16 cellular contexts compared by ENCODE assay signal in genomic region chr9:121447341-121447834, GRCh38. TPM values are rescaled to one million over a fixed set of nuclear protein-coding genes. Genes with fewer than 3 reads are reported as not detected.
DNase-seq lines count a peak whose midpoint lies in the region; ATAC-seq and TF ChIP-seq lines count a peak whose summit lies in the region.
"Had no signal": no experiment of that assay in that cellular context is flagged by ENCODE, and none has a peak within 500 bp of the region (broad histone marks: within the 10 kb centered on the region; RNA-seq: fewer than 3 reads in every experiment).

No MANE protein-coding gene starts in this region.

- ATAC-seq in HG03175 (IDR thresholded peaks at IDR 0.05; ENCODE audit: unreplicated experiment), result no peak
- ATAC-seq: left lobe of liver had no signal

- H3K36me3 ChIP-seq in SJCRH30, result no peaks in the 10 kb centered on the region
- H3K36me3 ChIP-seq: uterus had no signal

- in situ Hi-C loops in ACHN (cut with HindIII; ENCODE audit: low pct_ligation_motif_present, low pct_unique_long_range_greater_than_20kb, low sequenced_read_pairs), result no loop called here

- H3K27me3 Mint-ChIP-seq in activated T-helper 1 cell treated with anti-CD3 and anti-CD28 coated beads, Interleukin-12 subunit alpha, Interleukin-12 subunit beta, Interleukin-2, Interleukin-4 antibody, amounts not matched to agents 30 ng/mL and 10 ng/mL and 1 ng/mL, durations not matched to agents 14 hours and 24 hours and 36 hours (ENCODE audit: insufficient read depth), result peaks cover 36% of the 10 kb centered on the region

- DNase-seq in ACHN, result peak; percentile 19
- peak; percentile 56 for DNase-seq in GM04504 (ENCODE audit: low read depth)
- DNase-seq in SJCRH30, result peak; percentile 51 to 58
- peak; percentile 57 for DNase-seq in fibroblast of villous mesenchyme (ENCODE audit: low read depth)
- no peak for DNase-seq in mesenteric fat pad (ENCODE audit: low spot score)
- DNase-seq in C1 segment of cervical spinal cord (lab: John Stamatoyannopoulos, UW), result no peak
- DNase-seq in activated T-helper 1 cell treated with anti-CD3 and anti-CD28 coated beads, Interleukin-12 subunit alpha, Interleukin-12 subunit beta, Interleukin-2, Interleukin-4 antibody, amounts not matched to agents 30 ng/mL and 10 ng/mL and 1 ng/mL, durations not matched to agents 14 hours and 24 hours and 36 hours (ENCODE audit: low spot score), result no peak
- DNase-seq: activated CD8-positive, alpha-beta memory T cell treated with anti-CD3 and anti-CD28 coated beads for 24 hours; GDM1; NCI-H1092 treated with DMSO at 0.1 percent for 48 hours; NCI-H510A; uterus had no signal

- no peak overlapping the region for H3K27ac ChIP-seq in SJCRH30
- H3K27ac ChIP-seq: C4-2B, uterus had no signal

- 0 out of 2 replicates have a peak, but pooled peaks cover 4% of the 10 kb centered on the region for H3K27me3 ChIP-seq in SJCRH30
- H3K27me3 ChIP-seq: uterus had no signal

- intact Hi-C loops in activated T-helper 1 cell treated with anti-CD3 and anti-CD28 coated beads, Interleukin-12 subunit alpha, Interleukin-12 subunit beta, Interleukin-2, Interleukin-4 antibody, amounts not matched to agents 30 ng/mL and 10 ng/mL and 1 ng/mL, durations not matched to agents 14 hours and 24 hours and 36 hours (cut with micrococcal nuclease), result loop anchor here (10.0 kb wide), 1 partner anchor 237 kb away; no protein-coding TSS in a partner anchor

- H3K9me3 Mint-ChIP-seq in activated T-helper 1 cell treated with anti-CD3 and anti-CD28 coated beads, Interleukin-12 subunit alpha, Interleukin-12 subunit beta, Interleukin-2, Interleukin-4 antibody, amounts not matched to agents 30 ng/mL and 10 ng/mL and 1 ng/mL, durations not matched to agents 14 hours and 24 hours and 36 hours, result no peaks in the 10 kb centered on the region

- no peak overlapping the region for H3K4me3 Mint-ChIP-seq in activated T-helper 1 cell treated with anti-CD3 and anti-CD28 coated beads, Interleukin-12 subunit alpha, Interleukin-12 subunit beta, Interleukin-2, Interleukin-4 antibody, amounts not matched to agents 30 ng/mL and 10 ng/mL and 1 ng/mL, durations not matched to agents 14 hours and 24 hours and 36 hours
- H3K4me3 Mint-ChIP-seq: activated naive CD8-positive, alpha-beta T cell had no signal

- H3K4me1 Mint-ChIP-seq in activated T-helper 1 cell treated with anti-CD3 and anti-CD28 coated beads, Interleukin-12 subunit alpha, Interleukin-12 subunit beta, Interleukin-2, Interleukin-4 antibody, amounts not matched to agents 30 ng/mL and 10 ng/mL and 1 ng/mL, durations not matched to agents 14 hours and 24 hours and 36 hours (ENCODE audit: low read depth), result peaks cover 26% of the 10 kb centered on the region

- H3K4me1 ChIP-seq in SJCRH30, result peaks cover 15% of the 10 kb centered on the region
- H3K4me1 ChIP-seq: uterus had no signal

- H3K27ac Mint-ChIP-seq in activated T-helper 1 cell treated with anti-CD3 and anti-CD28 coated beads, Interleukin-12 subunit alpha, Interleukin-12 subunit beta, Interleukin-2, Interleukin-4 antibody, amounts not matched to agents 30 ng/mL and 10 ng/mL and 1 ng/mL, durations not matched to agents 14 hours and 24 hours and 36 hours, result no peak overlapping the region
- H3K27ac Mint-ChIP-seq: activated naive CD8-positive, alpha-beta T cell had no signal

- TF ChIP-seq CTCF in fibroblast of villous mesenchyme (IDR thresholded peaks at IDR 0.05; ENCODE audit: insufficient read depth, low read depth, low read length), result no peak

- H3K9me3 ChIP-seq in SJCRH30 (replicated peaks), result peaks cover 5% of the 10 kb centered on the region; the same call in 1 of the 2 replicates
- H3K9me3 ChIP-seq: uterus had no signal

- no peaks in the 10 kb centered on the region for H3K36me3 Mint-ChIP-seq in activated T-helper 1 cell treated with anti-CD3 and anti-CD28 coated beads, Interleukin-12 subunit alpha, Interleukin-12 subunit beta, Interleukin-2, Interleukin-4 antibody, amounts not matched to agents 30 ng/mL and 10 ng/mL and 1 ng/mL, durations not matched to agents 14 hours and 24 hours and 36 hours (ENCODE audit: low read depth)
- H3K36me3 Mint-ChIP-seq: activated naive CD8-positive, alpha-beta T cell had no signal

- H3K4me3 ChIP-seq in SJCRH30, result no peak overlapping the region
- H3K4me3 ChIP-seq in fibroblast of villous mesenchyme (ENCODE audit: low read depth, low read length), result no peak overlapping the region
- H3K4me3 ChIP-seq: uterus had no signal

RNA-seq across cellular contexts. Expression of gene GGTA1, which starts 52.3 kb away (rescaled TPM):
- not detected in 2 replicates for total RNA-seq in SJCRH30 (2014; rRNA removed; shearing (Covaris generic))
- total RNA-seq in fibroblast of villous mesenchyme, result not detected in 2 replicates
- total RNA-seq in mesenteric fat pad, result 6.0 TPM
- 0.12 and 0.16 TPM in 2 replicates for total RNA-seq in activated T-helper 1 cell treated with anti-CD3 and anti-CD28 coated beads, Interleukin-12 subunit alpha, Interleukin-12 subunit beta, Interleukin-2, Interleukin-4 antibody, amounts not matched to agents 30 ng/mL and 10 ng/mL and 1 ng/mL, durations not matched to agents 14 hours and 24 hours and 36 hours

Comparison
In these comparisons a context has a peak if more than half of its experiments do, and no peak if none do; other contexts are left out.
1. DNase-seq: peak in ACHN (single experiment), GM04504 (single experiment), SJCRH30 (2 of 2) and fibroblast of villous mesenchyme (single experiment); none in mesenteric fat pad (single experiment), C1 segment of cervical spinal cord (0 of 14) and activated T-helper 1 cell treated with anti-CD3 and anti-CD28 coated beads, Interleukin-12 subunit alpha, Interleukin-12 subunit beta, Interleukin-2, Interleukin-4 antibody, amounts not matched to agents 30 ng/mL and 10 ng/mL and 1 ng/mL, durations not matched to agents 14 hours and 24 hours and 36 hours (single experiment).